Comparison of ENCODE assay signal across 1 cellular context in genomic region chrX:135345328-135345645, GRCh38.
TF ChIP-seq lines count a peak whose summit lies in the region.

No MANE protein-coding gene starts in this region.

TF ChIP-seq in IMR-90, 13 proteins besides CTCF, POLR2A, EP300 and RAD21 (continued from another document):
- TF ChIP-seq SMC3 (IDR thresholded peaks at IDR 0.05; ENCODE audit: low read depth, low read length) (no peak), MAFK (IDR thresholded peaks at IDR 0.05; ENCODE audit: low read depth, low read length) (no peak)
